In genomic region chr12:48352157-48352775, GRCh38 we compare ENCODE assay signal across 17 cellular contexts. TPM values are rescaled to one million over a fixed set of nuclear protein-coding genes. Genes with fewer than 3 reads are reported as not detected.
DNase-seq lines count a peak whose midpoint lies in the region; ATAC-seq and TF ChIP-seq lines count a peak whose summit lies in the region.
"Had no signal": no experiment of that assay in that cellular context is flagged by ENCODE, and none has a peak within 500 bp of the region (broad histone marks: within the 10 kb centered on the region; RNA-seq: fewer than 3 reads in every experiment).

No MANE protein-coding gene starts in this region.

- H4K5ac ChIP-seq in H9 (ENCODE audit: insufficient read length, low read depth, low read length): no peak overlapping the region

- H2BK120ac ChIP-seq in H9 (ENCODE audit: low read depth, low read length, poor library complexity, severe bottlenecking): no peak overlapping the region

- H3K27ac Mint-ChIP-seq in H9 (no peak overlapping the region), endothelial cell (ENCODE audit: unreplicated experiment) (peak overlapping the region; percentile 15), glutamatergic neuron (ENCODE audit: unreplicated experiment) (no peak overlapping the region)
- H3K27ac Mint-ChIP-seq: activated naive CD4-positive, alpha-beta T cell treated with anti-CD3 and anti-CD28 coated beads, Interleukin-2, amount 50 U/mL, for 24 hours; stimulated activated naive CD8-positive, alpha-beta T cell treated with anti-CD3 and anti-CD28 coated beads, Interleukin-15, Interleukin-2, amounts not matched to agents 100 ng/mL and 50 ng/mL, for 24 hours had no signal

- no peak overlapping the region for H3K56ac ChIP-seq in H9 (ENCODE audit: insufficient read length, low read depth, low read length)

- no peak overlapping the region for H2BK5ac ChIP-seq in H9 (ENCODE audit: insufficient read length, low read length)

- no peak for ATAC-seq in Panc1
- no peak for ATAC-seq in psoas muscle
- ATAC-seq in HG02623 (IDR thresholded peaks at IDR 0.05; ENCODE audit: unreplicated experiment): no peak
- ATAC-seq: activated CD4-positive, CD25-positive, alpha-beta regulatory T cell treated with anti-CD3 and anti-CD28 coated beads, Interleukin-2, amount 50 U/mL, for 24 hours; GM12878 had no signal

- peaks cover 10% of the 10 kb centered on the region for H3K23me2 ChIP-seq in H9 (ENCODE audit: insufficient read length, low read depth, low read length, poor library complexity, severe bottlenecking)

- H3K18ac ChIP-seq in H9 (ENCODE audit: insufficient read length, low read depth, low read length): no peak overlapping the region

- no peak overlapping the region for H3K4me3 ChIP-seq in Panc1 (ENCODE audit: low read depth in 2 of 2, low read length in 2 of 2)
- H3K4me3 ChIP-seq in psoas muscle: peak overlapping the region; percentile 86
- H3K4me3 ChIP-seq: GM12878 had no signal

- CTCF ChIA-PET in Panc1 (lab: Charles Lee): no interaction called here

- H3K4me2 ChIP-seq in H9 (ENCODE audit: insufficient read depth, insufficient read length, low read length): no peak overlapping the region

- H3K9ac ChIP-seq in H9 (ENCODE audit: extremely low read depth, insufficient read length, low read length): no peak overlapping the region

- H2BK12ac ChIP-seq in H9 (ENCODE audit: insufficient read length, low read depth, low read length): no peak overlapping the region

- no peak overlapping the region for H3T11ph ChIP-seq in H9 (ENCODE audit: low read length)

- H3K36me3 Mint-ChIP-seq in H9 (ENCODE audit: insufficient read depth in 1 of 3, low read depth in 3 of 3): peaks cover 0 to 1% (median 0%) of the 10 kb centered on the region in 3 experiments; a peak in 1 of 7 replicates
- H3K36me3 Mint-ChIP-seq in endothelial cell (ENCODE audit: low read depth, unreplicated experiment): peaks cover 4% of the 10 kb centered on the region
- H3K36me3 Mint-ChIP-seq in glutamatergic neuron (ENCODE audit: unreplicated experiment): no peaks in the 10 kb centered on the region

- H2BK20ac ChIP-seq in H9 (ENCODE audit: low read depth, low read length, poor library complexity, severe bottlenecking): no peak overlapping the region

- no peak overlapping the region for H3K23ac ChIP-seq in H9 (ENCODE audit: insufficient read length, low read depth, low read length)

- H3K9me3 ChIP-seq in H9 (ENCODE audit: control insufficient read depth, low read depth, low read length) (no peaks in the 10 kb centered on the region), Panc1 (ENCODE audit: control insufficient read depth, insufficient read depth, low read depth, low read length) (no peaks in the 10 kb centered on the region), psoas muscle (no peaks in the 10 kb centered on the region)
- H3K9me3 ChIP-seq: ovary, spleen had no signal

- intact Hi-C loops in Panc1 (cut with micrococcal nuclease; ENCODE audit: unreplicated experiment) (no loop called here), psoas muscle (cut with DNase I) (loop anchor here in 1 of 2 donors (10.0 kb wide), 1 partner anchor 263 kb away; no protein-coding TSS in a partner anchor)

- H3K4ac ChIP-seq in H9 (ENCODE audit: low read depth, low read length): no peak overlapping the region

- H4K20me1 ChIP-seq in H9 (ENCODE audit: control insufficient read depth, insufficient read depth, insufficient read length): no peaks in the 10 kb centered on the region

- H3K36me3 ChIP-seq in Panc1 (ENCODE audit: control insufficient read depth, insufficient read depth, low read length): peaks cover 2% of the 10 kb centered on the region; the same call in 1 of the 2 replicates
- H3K36me3 ChIP-seq in psoas muscle (ENCODE audit: insufficient read depth in 1 of 2, low read depth in 1 of 2): peaks cover 4 to 10% of the 10 kb centered on the region in 2 donors
- H3K36me3 ChIP-seq: ovary had no signal

- H2AFZ ChIP-seq in H9 (ENCODE audit: low read length): no peak overlapping the region

- peaks cover 6 to 10% of the 10 kb centered on the region in 2 experiments for H3K4me1 Mint-ChIP-seq in H9
- H3K4me1 Mint-ChIP-seq in endothelial cell (ENCODE audit: unreplicated experiment): peaks cover 12% of the 10 kb centered on the region
- no peaks in the 10 kb centered on the region for H3K4me1 Mint-ChIP-seq in glutamatergic neuron (ENCODE audit: low read depth, unreplicated experiment)

- H3K27me3 Mint-ChIP-seq in H9 (ENCODE audit: low read depth) (peaks cover 5% of the 10 kb centered on the region), endothelial cell (ENCODE audit: unreplicated experiment) (peaks cover 5% of the 10 kb centered on the region), glutamatergic neuron (ENCODE audit: unreplicated experiment) (peaks cover 5% of the 10 kb centered on the region)
- H3K27me3 Mint-ChIP-seq: activated naive CD4-positive, alpha-beta T cell treated with anti-CD3 and anti-CD28 coated beads, Interleukin-2, amount 50 U/mL, for 24 hours; stimulated activated naive CD8-positive, alpha-beta T cell treated with anti-CD3 and anti-CD28 coated beads, Interleukin-15, Interleukin-2, amounts not matched to agents 100 ng/mL and 50 ng/mL, for 24 hours had no signal

- no peak for TF ChIP-seq CTCF in H9 (conservative IDR thresholded peaks at IDR 0.05)
- TF ChIP-seq CTCF in Panc1 (IDR thresholded peaks at IDR 0.05): no peak
- no peak for TF ChIP-seq CTCF in endothelial cell (IDR thresholded peaks at IDR 0.05; ENCODE audit: unreplicated experiment)
- no peak for TF ChIP-seq CTCF in psoas muscle (IDR thresholded peaks at IDR 0.05)
- TF ChIP-seq CTCF in glutamatergic neuron (IDR thresholded peaks at IDR 0.05; ENCODE audit: partially characterized antibody, unreplicated experiment): no peak

- in situ Hi-C loops in Panc1 (cut with HindIII; ENCODE audit: low pct_unique_long_range_greater_than_20kb, low sequenced_read_pairs): no loop called here

- H2BK15ac ChIP-seq in H9 (ENCODE audit: low read depth, low read length): no peak overlapping the region

- POLR2A ChIA-PET in Panc1 (lab: Charles Lee): no interaction called here

- peaks cover 2% of the 10 kb centered on the region; the same call in 1 of the 2 replicates for H3K4me1 ChIP-seq in H9 (ENCODE audit: insufficient read depth, low read length)
- peaks cover 13% of the 10 kb centered on the region for H3K4me1 ChIP-seq in Panc1 (ENCODE audit: control insufficient read depth, insufficient read depth, low read length)
- H3K4me1 ChIP-seq in psoas muscle: peaks cover 18% of the 10 kb centered on the region

- WGBS in H9 (ENCODE audit: extremely low coverage, insufficient read length, low lambda C conversion rate): no CpG with 5 or more reads among the region's 11 CpGs
- WGBS in psoas muscle, 3 donors: 93 to 94% (median 93%) methylated on average over 11 of the region's 11 CpGs

- H3K27ac ChIP-seq in H9 (ENCODE audit: insufficient read length, low read depth, low read length): no peak overlapping the region
- peak overlapping the region; percentile 79; the same call in 1 of the 2 replicates for H3K27ac ChIP-seq in Panc1 (ENCODE audit: low read length)
- peak overlapping the region; percentile 97 for H3K27ac ChIP-seq in psoas muscle

- H3K4me3 Mint-ChIP-seq in H9 (0 out of 5 replicates have a peak overlapping the region, but pooled peaks have one; percentile 25 to 83), endothelial cell (ENCODE audit: unreplicated experiment) (no peak overlapping the region), glutamatergic neuron (ENCODE audit: unreplicated experiment) (no peak overlapping the region)

- H3K27me3 ChIP-seq in H9 (ENCODE audit: insufficient read depth, low read length) (no peaks in the 10 kb centered on the region), Panc1 (ENCODE audit: control insufficient read depth, insufficient read depth, low read length) (no peaks in the 10 kb centered on the region; the same call in 1 of the 2 replicates), psoas muscle (ENCODE audit: insufficient read depth in 3 of 3, low read length in 2 of 3) (no peaks in the 10 kb centered on the region)
- H3K27me3 ChIP-seq: ovary, spleen had no signal

- H3K79me2 ChIP-seq in H9 (ENCODE audit: insufficient read depth, low read length): no peaks in the 10 kb centered on the region

- H4K91ac ChIP-seq in H9 (ENCODE audit: insufficient read length, low read depth, low read length): no peak overlapping the region

- no TSS peak for BruUV-seq in Panc1 (replicated peaks; lab: Mats Ljungman, UMichigan)

- H4K8ac ChIP-seq in H9 (replicated peaks; ENCODE audit: insufficient read length, low read depth, low read length): no peak overlapping the region

- DNase-seq in H9 (no peak), Panc1 (ENCODE audit: low read depth, low spot score) (no peak), endothelial cell (ENCODE audit: low spot score) (no peak), psoas muscle (no peak), glutamatergic neuron (no peak), EL (no peak)
- DNase-seq: H7, KBM-7, mesendoderm, NCI-H2227 treated with DMSO at 0.1 percent for 48 hours, ovary, spleen had no signal

- no peak overlapping the region for H2AK5ac ChIP-seq in H9 (ENCODE audit: insufficient read length, low read length)

- no peaks in the 10 kb centered on the region for H3K79me1 ChIP-seq in H9 (ENCODE audit: insufficient read depth, low read depth, low read length, poor library complexity, severe bottlenecking)

- no peak overlapping the region for H3K14ac ChIP-seq in H9 (ENCODE audit: insufficient read depth, low read length)

- H3K9me3 Mint-ChIP-seq in H9: no peaks in the 10 kb centered on the region
- no peaks in the 10 kb centered on the region for H3K9me3 Mint-ChIP-seq in endothelial cell (ENCODE audit: unreplicated experiment)
- H3K9me3 Mint-ChIP-seq in glutamatergic neuron (ENCODE audit: unreplicated experiment): peaks cover 5% of the 10 kb centered on the region
- H3K9me3 Mint-ChIP-seq: activated naive CD4-positive, alpha-beta T cell treated with anti-CD3 and anti-CD28 coated beads, Interleukin-2, amount 50 U/mL, for 24 hours; stimulated activated naive CD8-positive, alpha-beta T cell treated with anti-CD3 and anti-CD28 coated beads, Interleukin-15, Interleukin-2, amounts not matched to agents 100 ng/mL and 50 ng/mL, for 24 hours had no signal

RNA-seq across cellular contexts. Expression of gene ZNF641, which starts 1.5 kb away (rescaled TPM):
- total RNA-seq in H9 (2021) (8.1 and 8.5 TPM in 2 replicates), Panc1 (2021; ENCODE audit: unreplicated experiment) (13.5 TPM), endothelial cell (ENCODE audit: unreplicated experiment) (35.3 TPM), psoas muscle (10 to 100 TPM; 17.4 to 41.5 (median 22.5) TPM), glutamatergic neuron (ENCODE audit: unreplicated experiment) (21.7 TPM)
- 7.7 TPM for polyA plus RNA-seq in Panc1 (2012; ENCODE audit: insufficient read length)
- 10 to 100 TPM in 2 of 3 donors, 1 to 10 TPM in 1; 5.8 to 25.1 (median 12.8) TPM for polyA plus RNA-seq in psoas muscle

Comparison
In these comparisons a context has a peak if more than half of its experiments do, and no peak if none do; other contexts are left out.
1. H3K4me3 Mint-ChIP-seq: peak in H9 (2 of 2); none in endothelial cell (single experiment) and glutamatergic neuron (single experiment).